Comparison of ENCODE assay signal across 1 cellular context in the genomic region with DNA sequence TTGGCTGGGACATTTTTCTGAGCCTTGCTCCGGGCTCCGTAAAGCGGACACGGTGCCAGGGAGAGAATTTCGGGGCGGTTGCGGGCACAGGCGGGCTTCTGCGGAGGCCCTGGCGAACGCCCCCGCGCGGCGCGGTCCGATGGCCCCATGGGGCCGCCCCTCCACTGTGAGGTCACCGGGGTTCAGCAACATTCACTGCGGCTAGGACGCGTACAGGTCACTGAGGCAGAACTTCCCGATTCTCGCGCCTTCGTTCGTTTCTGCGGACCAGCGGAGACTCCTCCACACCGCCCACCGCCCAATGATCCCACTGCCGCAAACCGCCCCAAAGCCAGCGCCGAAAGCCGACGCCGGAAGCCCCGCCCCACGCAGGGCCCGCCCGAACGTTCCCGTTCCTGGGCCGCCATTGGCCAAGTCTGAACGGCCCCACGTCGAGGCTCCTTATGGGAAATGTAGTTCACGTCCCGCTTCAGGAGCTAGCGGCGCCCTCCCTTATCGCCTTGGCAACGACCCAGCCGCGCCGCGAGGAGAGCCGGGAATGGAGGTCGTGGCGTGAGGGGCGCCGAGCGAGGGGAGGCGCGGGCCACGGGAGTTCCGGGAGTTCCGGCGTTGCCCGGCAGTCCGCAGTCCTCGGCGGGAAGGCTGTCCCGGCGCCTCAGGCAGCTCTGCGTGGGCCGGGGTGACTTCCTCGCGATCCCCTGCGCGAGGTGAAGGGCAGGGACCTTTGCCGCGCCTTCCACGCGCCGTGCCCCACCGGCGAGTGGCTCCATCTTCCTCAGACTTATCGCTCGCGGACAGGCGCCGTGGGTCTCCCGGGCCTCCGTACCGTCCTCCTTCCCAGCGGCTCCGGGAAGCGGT.
TF ChIP-seq lines count a peak whose summit lies in the region.

Gene ZNF584, plus strand, starts transcription at position 498 of the 858 bp plus-strand sequence. CDS start 499 bp downstream, outside the sequence.

TF ChIP-seq in HepG2, 621 proteins besides CTCF, POLR2A, EP300 and RAD21 (continued from another document and continues in another):
- peak; percentile 55 for TF ChIP-seq ZNF687 (CRISPR knock-in tag; IDR thresholded peaks at IDR 0.05)
- no peak for TF ChIP-seq CBX5 (CRISPR knock-in tag; IDR thresholded peaks at IDR 0.05; ENCODE audit: borderline replicate concordance)
- TF ChIP-seq ZC3H13 (CRISPR knock-in tag; IDR thresholded peaks at IDR 0.05), result peak; percentile 15; the same call in 1 of the 2 replicates
- no peak for TF ChIP-seq MTA3 (CRISPR knock-in tag; IDR thresholded peaks at IDR 0.05)
- TF ChIP-seq JARID2 (CRISPR knock-in tag; IDR thresholded peaks at IDR 0.05; ENCODE audit: insufficient replicate concordance), result no peak
- TF ChIP-seq MYC (CRISPR knock-in tag; IDR thresholded peaks at IDR 0.05; ENCODE audit: borderline replicate concordance), result peak; percentile 7; the same call in 1 of the 2 replicates
- TF ChIP-seq ZBTB3 (CRISPR knock-in tag; IDR thresholded peaks at IDR 0.05; ENCODE audit: borderline replicate concordance, low read depth), result no peak
- TF ChIP-seq ATF5 (CRISPR knock-in tag; IDR thresholded peaks at IDR 0.05; ENCODE audit: low read depth), result peak; percentile 91
- TF ChIP-seq TIGD3 (CRISPR knock-in tag; IDR thresholded peaks at IDR 0.05; ENCODE audit: borderline replicate concordance), result no peak
- no peak for TF ChIP-seq FOSL1 (CRISPR knock-in tag; IDR thresholded peaks at IDR 0.05; ENCODE audit: borderline replicate concordance)
- TF ChIP-seq KMT2B (CRISPR knock-in tag; IDR thresholded peaks at IDR 0.05), result peak; percentile 37; the same call in 1 of the 2 replicates
- peak; percentile 52 for TF ChIP-seq TBL1XR1 (IDR thresholded peaks at IDR 0.05; ENCODE audit: borderline replicate concordance, low read length, partially characterized antibody)
- TF ChIP-seq ZNF446 (CRISPR knock-in tag; IDR thresholded peaks at IDR 0.05), result no peak; the same call in 1 of the 2 replicates
- TF ChIP-seq ZBTB21 (CRISPR knock-in tag; IDR thresholded peaks at IDR 0.05), result no peak
- peak; percentile 47; the same call in 1 of the 2 replicates for TF ChIP-seq ZNF567 (CRISPR knock-in tag; IDR thresholded peaks at IDR 0.05; ENCODE audit: borderline replicate concordance)
- TF ChIP-seq, protein P1, sequence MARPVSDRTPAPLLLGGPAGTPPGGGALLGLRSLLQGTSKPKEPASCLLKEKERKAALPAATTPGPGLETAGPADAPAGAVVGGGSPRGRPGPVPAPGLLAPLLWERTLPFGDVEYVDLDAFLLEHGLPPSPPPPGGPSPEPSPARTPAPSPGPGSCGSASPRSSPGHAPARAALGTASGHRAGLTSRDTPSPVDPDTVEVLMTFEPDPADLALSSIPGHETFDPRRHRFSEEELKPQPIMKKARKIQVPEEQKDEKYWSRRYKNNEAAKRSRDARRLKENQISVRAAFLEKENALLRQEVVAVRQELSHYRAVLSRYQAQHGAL (CRISPR knock-in tag; IDR thresholded peaks at IDR 0.05; ENCODE audit: not compliant biosample characterization), result no peak
- peak; percentile 23; the same call in 1 of the 2 replicates for TF ChIP-seq RXRA (CRISPR knock-in tag; IDR thresholded peaks at IDR 0.05)
- TF ChIP-seq AFF4 (CRISPR knock-in tag; IDR thresholded peaks at IDR 0.05), result no peak
- peak; percentile 87 for TF ChIP-seq ZNF607 (CRISPR knock-in tag; IDR thresholded peaks at IDR 0.05; ENCODE audit: borderline replicate concordance)
- TF ChIP-seq ATF6 (CRISPR knock-in tag; conservative IDR thresholded peaks at IDR 0.05), result no peak
- no peak for TF ChIP-seq ZEB1 (IDR thresholded peaks at IDR 0.05; ENCODE audit: insufficient replicate concordance, low read depth)
- TF ChIP-seq, protein P2, sequence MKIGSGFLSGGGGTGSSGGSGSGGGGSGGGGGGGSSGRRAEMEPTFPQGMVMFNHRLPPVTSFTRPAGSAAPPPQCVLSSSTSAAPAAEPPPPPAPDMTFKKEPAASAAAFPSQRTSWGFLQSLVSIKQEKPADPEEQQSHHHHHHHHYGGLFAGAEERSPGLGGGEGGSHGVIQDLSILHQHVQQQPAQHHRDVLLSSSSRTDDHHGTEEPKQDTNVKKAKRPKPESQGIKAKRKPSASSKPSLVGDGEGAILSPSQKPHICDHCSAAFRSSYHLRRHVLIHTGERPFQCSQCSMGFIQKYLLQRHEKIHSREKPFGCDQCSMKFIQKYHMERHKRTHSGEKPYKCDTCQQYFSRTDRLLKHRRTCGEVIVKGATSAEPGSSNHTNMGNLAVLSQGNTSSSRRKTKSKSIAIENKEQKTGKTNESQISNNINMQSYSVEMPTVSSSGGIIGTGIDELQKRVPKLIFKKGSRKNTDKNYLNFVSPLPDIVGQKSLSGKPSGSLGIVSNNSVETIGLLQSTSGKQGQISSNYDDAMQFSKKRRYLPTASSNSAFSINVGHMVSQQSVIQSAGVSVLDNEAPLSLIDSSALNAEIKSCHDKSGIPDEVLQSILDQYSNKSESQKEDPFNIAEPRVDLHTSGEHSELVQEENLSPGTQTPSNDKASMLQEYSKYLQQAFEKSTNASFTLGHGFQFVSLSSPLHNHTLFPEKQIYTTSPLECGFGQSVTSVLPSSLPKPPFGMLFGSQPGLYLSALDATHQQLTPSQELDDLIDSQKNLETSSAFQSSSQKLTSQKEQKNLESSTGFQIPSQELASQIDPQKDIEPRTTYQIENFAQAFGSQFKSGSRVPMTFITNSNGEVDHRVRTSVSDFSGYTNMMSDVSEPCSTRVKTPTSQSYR (CRISPR knock-in tag; IDR thresholded peaks at IDR 0.05; ENCODE audit: borderline replicate concordance), result no peak
- TF ChIP-seq, protein P3, sequence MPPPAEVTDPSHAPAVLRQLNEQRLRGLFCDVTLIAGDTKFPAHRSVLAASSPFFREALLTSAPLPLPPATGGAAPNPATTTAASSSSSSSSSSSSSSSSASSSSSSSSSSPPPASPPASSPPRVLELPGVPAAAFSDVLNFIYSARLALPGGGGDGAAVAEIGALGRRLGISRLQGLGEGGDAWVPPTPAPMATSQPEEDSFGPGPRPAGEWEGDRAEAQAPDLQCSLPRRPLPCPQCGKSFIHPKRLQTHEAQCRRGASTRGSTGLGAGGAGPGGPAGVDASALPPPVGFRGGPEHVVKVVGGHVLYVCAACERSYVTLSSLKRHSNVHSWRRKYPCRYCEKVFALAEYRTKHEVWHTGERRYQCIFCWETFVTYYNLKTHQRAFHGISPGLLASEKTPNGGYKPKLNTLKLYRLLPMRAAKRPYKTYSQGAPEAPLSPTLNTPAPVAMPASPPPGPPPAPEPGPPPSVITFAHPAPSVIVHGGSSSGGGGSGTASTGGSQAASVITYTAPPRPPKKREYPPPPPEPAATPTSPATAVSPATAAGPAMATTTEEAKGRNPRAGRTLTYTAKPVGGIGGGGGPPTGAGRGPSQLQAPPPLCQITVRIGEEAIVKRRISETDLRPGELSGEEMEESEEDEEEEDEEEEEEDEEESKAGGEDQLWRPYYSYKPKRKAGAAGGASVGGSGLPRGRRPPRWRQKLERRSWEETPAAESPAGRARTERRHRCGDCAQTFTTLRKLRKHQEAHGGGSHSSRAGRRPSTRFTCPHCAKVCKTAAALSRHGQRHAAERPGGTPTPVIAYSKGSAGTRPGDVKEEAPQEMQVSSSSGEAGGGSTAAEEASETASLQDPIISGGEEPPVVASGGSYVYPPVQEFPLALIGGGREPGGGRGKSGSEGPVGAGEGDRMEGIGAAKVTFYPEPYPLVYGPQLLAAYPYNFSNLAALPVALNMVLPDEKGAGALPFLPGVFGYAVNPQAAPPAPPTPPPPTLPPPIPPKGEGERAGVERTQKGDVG (CRISPR knock-in tag; IDR thresholded peaks at IDR 0.05; ENCODE audit: borderline replicate concordance), result peak; percentile 79; the same call in 1 of the 2 replicates
- no peak for TF ChIP-seq ZNF772 (CRISPR knock-in tag; IDR thresholded peaks at IDR 0.05)
- no peak for TF ChIP-seq ZNF546 (CRISPR knock-in tag; conservative IDR thresholded peaks at IDR 0.05)
- no peak for TF ChIP-seq ZNF468 (CRISPR knock-in tag; IDR thresholded peaks at IDR 0.05)
- no peak for TF ChIP-seq NR1H2 (CRISPR knock-in tag; IDR thresholded peaks at IDR 0.05; ENCODE audit: borderline replicate concordance, low read depth)
- no peak for TF ChIP-seq NONO (IDR thresholded peaks at IDR 0.05)
- TF ChIP-seq NONO (CRISPR knock-in tag; conservative IDR thresholded peaks at IDR 0.05), result peak; percentile 71
- no peak for TF ChIP-seq ZNF329 (CRISPR knock-in tag; IDR thresholded peaks at IDR 0.05; ENCODE audit: low read depth)
- TF ChIP-seq TFDP1 (CRISPR knock-in tag; IDR thresholded peaks at IDR 0.05; ENCODE audit: borderline replicate concordance), result no peak; the same call in 1 of the 2 replicates
